ENCODE assay signal across 8 cellular contexts in genomic region chr6:42726485-42727083, GRCh38. TPM values are rescaled to one million over a fixed set of nuclear protein-coding genes. Genes with fewer than 3 reads are reported as not detected.
DNase-seq lines count a peak whose midpoint lies in the region; ATAC-seq and TF ChIP-seq lines count a peak whose summit lies in the region.

No MANE protein-coding gene starts in this region.

- peak; percentile 95 for TF ChIP-seq CTCF in choroid plexus epithelial cell (conservative IDR thresholded peaks at IDR 0.05; ENCODE audit: low read depth, low read length)

- intact Hi-C loops in left colon (cut with DNase I, micrococcal nuclease) = loop anchor here in 1 of 2 donors (5.0 kb wide), 1 partner anchor 64 kb away; no protein-coding TSS in a partner anchor

- peak; percentile 46 for DNase-seq in NK-92 treated with Interleukin-12 subunit alpha and Interleukin-12 subunit beta, amount 100 ng/mL, for 24 hours (lab: John Stamatoyannopoulos, UW)
- DNase-seq in NK-92 (lab: John Stamatoyannopoulos, UW; ENCODE audit: unreplicated experiment) = no peak
- DNase-seq in NCI-H446 (lab: John Stamatoyannopoulos, UW) = peak; percentile 72 to 84
- peak; percentile 61 for DNase-seq in activated CD4-positive, alpha-beta T cell treated with anti-CD3 and anti-CD28 coated beads for 1 hour
- peak; percentile 96 for DNase-seq in choroid plexus epithelial cell (ENCODE audit: low read depth)
- peak; percentile 73 to 84 for DNase-seq in left colon
- peak; percentile 65 to 71 for DNase-seq in stimulated activated CD4-positive, alpha-beta T cell treated with anti-CD3 and anti-CD28 coated beads, Interleukin-2, amount 100 ng/mL, for 24 hours

- peak; percentile 88 for ATAC-seq in HG03175 (IDR thresholded peaks at IDR 0.05; ENCODE audit: unreplicated experiment)
- ATAC-seq in left colon = peak; percentile 94

- peak overlapping the region; percentile 53 for H3K4me3 ChIP-seq in choroid plexus epithelial cell (ENCODE audit: low read depth, low read length)

RNA-seq across cellular contexts. Expression of gene PRPH2, which starts 4.2 kb away (rescaled TPM):
- under 1 TPM; 0.40 to 0.67 TPM for total RNA-seq in left colon

RNA-seq across cellular contexts. Expression of gene TBCC, which starts 19.3 kb away (rescaled TPM):
- 10 to 100 TPM; 21.3 to 26.4 TPM for total RNA-seq in left colon

RNA-seq across cellular contexts. Expression of gene BICRAL, which starts 55.3 kb away (rescaled TPM):
- 10 to 100 TPM; 20.2 to 20.5 TPM for total RNA-seq in left colon
